In the genomic region with DNA sequence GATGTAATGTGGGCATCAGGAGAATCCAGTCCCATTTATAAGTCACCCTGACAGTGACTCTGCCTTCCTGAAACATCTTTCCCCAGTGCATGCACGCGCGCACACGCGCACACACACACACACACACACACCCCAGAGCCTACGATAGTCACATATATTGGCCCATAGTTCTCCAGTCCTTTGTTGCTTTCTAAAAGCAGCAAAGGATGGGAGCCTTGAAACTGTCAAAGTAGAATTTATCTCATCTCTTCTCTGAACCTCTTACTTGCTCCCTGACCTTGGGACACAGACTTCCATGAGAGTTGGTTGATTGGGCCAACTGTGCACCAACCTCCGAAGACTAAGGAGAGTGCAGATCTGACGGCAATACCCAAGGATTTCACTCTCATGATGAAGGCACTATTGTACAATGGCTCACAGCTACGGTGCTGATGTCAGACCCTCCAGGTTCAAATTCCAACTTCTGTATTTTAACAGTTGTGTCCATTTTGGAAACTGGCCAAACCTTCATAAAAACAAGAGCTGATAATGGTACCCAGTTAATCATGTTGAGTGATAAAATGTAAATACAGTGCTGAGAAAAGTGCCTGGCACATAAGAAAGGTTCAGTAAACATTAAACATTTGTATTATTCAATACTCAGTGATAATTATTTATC, we compare ENCODE assay signal across 22 cellular contexts. TPM values are rescaled to one million over a fixed set of nuclear protein-coding genes. Genes with fewer than 3 reads are reported as not detected.
DNase-seq lines count a peak whose midpoint lies in the region.
"Had no signal": no experiment of that assay in that cellular context is flagged by ENCODE, and none has a peak within 500 bp of the region (broad histone marks: within the 10 kb centered on the region; RNA-seq: fewer than 3 reads in every experiment).

No MANE protein-coding gene starts in this region.

- DNase-seq in DMS153 treated with DMSO at 0.1 percent for 48 hours (lab: John Stamatoyannopoulos, UW; ENCODE audit: unreplicated experiment) (peak; percentile 9), NCI-H1048 (lab: John Stamatoyannopoulos, UW) (peak; percentile 46), NCI-H748 treated with DMSO at 0.1 percent for 48 hours (lab: John Stamatoyannopoulos, UW) (peak; percentile 64), mucosa of gallbladder (ENCODE audit: low spot score) (peak; percentile 23)
- no peak for DNase-seq in activated effector memory CD4-positive, alpha-beta T cell treated with anti-CD3 and anti-CD28 coated beads, Interleukin-2, amount 50 U/mL, for 16 hours
- DNase-seq in activated T-cell treated with anti-CD3 and anti-CD28 coated beads, Interleukin-2, amount 50 U/mL, for 24 hours, result no peak
- no peak for DNase-seq in activated CD8-positive, alpha-beta memory T cell treated with anti-CD3 and anti-CD28 coated beads for 24 hours
- DNase-seq: activated CD4-positive, alpha-beta T cell treated with anti-CD3 and anti-CD28 coated beads, Interleukin-2, amount 50 U/mL, for 1 hour; activated CD8-positive, alpha-beta memory T cell treated with anti-CD3 and anti-CD28 coated beads, Interleukin-2, amount 50 U/mL, for 4 hours; activated gamma-delta T cell; cortex of kidney; glutamatergic neuron; H9; KG1; left cardiac atrium; nucleus accumbens; stimulated activated CD4-positive, alpha-beta T cell treated with anti-CD3 and anti-CD28 coated beads, Interleukin-12 subunit alpha, Interleukin-12 subunit beta, amount 100 ng/mL, for 4 hours; stimulated activated CD4-positive, alpha-beta T cell treated with anti-CD3 and anti-CD28 coated beads, Interleukin-4, amount 100 ng/mL, for 4 hours; T-helper 2 cell; tibial artery had no signal

- H3K27me3 Mint-ChIP-seq in activated T-cell treated with anti-CD3 and anti-CD28 coated beads, Interleukin-2, amount 50 U/mL, for 24 hours, result peaks cover 13% of the 10 kb centered on the region

- no peak overlapping the region for H3K27ac Mint-ChIP-seq in activated T-cell treated with anti-CD3 and anti-CD28 coated beads, Interleukin-2, amount 50 U/mL, for 24 hours
- H3K27ac Mint-ChIP-seq: H9; memory B cell; stimulated activated naive CD8-positive, alpha-beta T cell treated with anti-CD3 and anti-CD28 coated beads, Interleukin-15, Interleukin-2, amounts not matched to agents 100 ng/mL and 50 ng/mL, for 24 hours had no signal

- H3K4me3 Mint-ChIP-seq in activated T-cell treated with anti-CD3 and anti-CD28 coated beads, Interleukin-2, amount 50 U/mL, for 24 hours, result no peak overlapping the region
- H3K4me3 Mint-ChIP-seq: H9; memory B cell; stimulated activated naive CD8-positive, alpha-beta T cell treated with anti-CD3 and anti-CD28 coated beads, Interleukin-15, Interleukin-2, amounts not matched to agents 100 ng/mL and 50 ng/mL, for 24 hours had no signal

- no peaks in the 10 kb centered on the region for H3K9me3 Mint-ChIP-seq in activated T-cell treated with anti-CD3 and anti-CD28 coated beads, Interleukin-2, amount 50 U/mL, for 24 hours
- H3K9me3 Mint-ChIP-seq: H9; memory B cell; stimulated activated naive CD8-positive, alpha-beta T cell treated with anti-CD3 and anti-CD28 coated beads, Interleukin-15, Interleukin-2, amounts not matched to agents 100 ng/mL and 50 ng/mL, for 24 hours had no signal

- no peaks in the 10 kb centered on the region for H3K4me1 Mint-ChIP-seq in activated T-cell treated with anti-CD3 and anti-CD28 coated beads, Interleukin-2, amount 50 U/mL, for 24 hours (ENCODE audit: low read depth)
- H3K4me1 Mint-ChIP-seq: H9, memory B cell had no signal

- no peaks in the 10 kb centered on the region for H3K36me3 Mint-ChIP-seq in activated T-cell treated with anti-CD3 and anti-CD28 coated beads, Interleukin-2, amount 50 U/mL, for 24 hours (ENCODE audit: low read depth)
- H3K36me3 Mint-ChIP-seq: memory B cell had no signal

RNA-seq across cellular contexts. Expression of a gene that starts 8.3 kb away (rescaled TPM):
- 46.6 TPM for total RNA-seq in mucosa of gallbladder
- total RNA-seq: H9 had no signal

RNA-seq across cellular contexts. Expression of a gene that starts 45.8 kb away (rescaled TPM):
- 16.5 TPM for total RNA-seq in mucosa of gallbladder
- total RNA-seq: H9 had no signal

Comparison
In these comparisons a context has a peak if more than half of its experiments do, and no peak if none do; other contexts are left out.
1. DNase-seq: peak in DMS153 treated with DMSO at 0.1 percent for 48 hours (single experiment), NCI-H1048 (single experiment), NCI-H748 treated with DMSO at 0.1 percent for 48 hours (single experiment) and mucosa of gallbladder (single experiment); none in activated effector memory CD4-positive, alpha-beta T cell treated with anti-CD3 and anti-CD28 coated beads, Interleukin-2, amount 50 U/mL, for 16 hours (single experiment), activated T-cell treated with anti-CD3 and anti-CD28 coated beads, Interleukin-2, amount 50 U/mL, for 24 hours (single experiment) and activated CD8-positive, alpha-beta memory T cell treated with anti-CD3 and anti-CD28 coated beads for 24 hours (single experiment).